In genomic region chr11:67607507-67607906, GRCh38 we compare ENCODE assay signal across 1 cellular context.
TF ChIP-seq lines count a peak whose summit lies in the region.

No MANE protein-coding gene starts in this region.

TF ChIP-seq in HepG2, 621 proteins besides CTCF, POLR2A, EP300 and RAD21:
- TF ChIP-seq NFE2L2 (IDR thresholded peaks at IDR 0.05; ENCODE audit: low read length) (no peak), ZBED4 (CRISPR knock-in tag; IDR thresholded peaks at IDR 0.05; ENCODE audit: borderline replicate concordance) (no peak), NR0B2 (CRISPR knock-in tag; IDR thresholded peaks at IDR 0.05) (no peak), USF2 (IDR thresholded peaks at IDR 0.05; ENCODE audit: low read depth, low read length) (no peak), USF2 (CRISPR knock-in tag; IDR thresholded peaks at IDR 0.05; ENCODE audit: borderline replicate concordance) (no peak)
TF ChIP-seq in HepG2: peak in this region for 0.
